Comparison of ENCODE assay signal across 22 cellular contexts in genomic region chr16:78134944-78135619, GRCh38. TPM values are rescaled to one million over a fixed set of nuclear protein-coding genes. Genes with fewer than 3 reads are reported as not detected.
DNase-seq lines count a peak whose midpoint lies in the region; ATAC-seq and TF ChIP-seq lines count a peak whose summit lies in the region.
"Had no signal": no experiment of that assay in that cellular context is flagged by ENCODE, and none has a peak within 500 bp of the region (broad histone marks: within the 10 kb centered on the region; RNA-seq: fewer than 3 reads in every experiment).

No MANE protein-coding gene starts in this region.

- H3K9ac ChIP-seq in DND-41 (ENCODE audit: low read depth, low read length), result no peak overlapping the region
- H3K9ac ChIP-seq: BLaER1 treated with 17β-estradiol and CSF1 and Interleukin-3, amounts not matched to agents 10 nM and 100 nM had no signal

- DNase-seq in NCI-H748 (lab: John Stamatoyannopoulos, UW; ENCODE audit: unreplicated experiment) (peak; percentile 62), NCI-H748 treated with DMSO at 0.1 percent for 48 hours (lab: John Stamatoyannopoulos, UW) (no peak), DND-41 (no peak), progenitor cell of endocrine pancreas (ENCODE audit: low spot score, unreplicated experiment) (no peak), MG63 (no peak), putamen (ENCODE audit: low spot score) (no peak), ovary (no peak)
- peak; percentile 21 for DNase-seq in activated CD8-positive, alpha-beta T cell treated with anti-CD3 and anti-CD28 coated beads, Interleukin-2, amount 10 ng/mL, durations not matched to agents 7 days and 5 days
- DNase-seq: activated gamma-delta T cell treated with Interleukin-2 at 50 U/mL for 16 hours; dermis blood vessel endothelial cell; foreskin keratinocyte; GOT3; hypothalamus; islet precursor cell; NCI-H1436 treated with DMSO at 0.1 percent for 48 hours; NCI-H526; SIG-M5; stimulated activated CD4-positive, alpha-beta T cell treated with anti-CD3 and anti-CD28 coated beads, Interleukin-15, amount 100 ng/mL, for 24 hours had no signal

- POLR2A ChIA-PET in activated CD8-positive, alpha-beta T cell treated with anti-CD3 and anti-CD28 coated beads, Interleukin-2, amount 10 ng/mL, durations not matched to agents 7 days and 5 days (lab: Charles Lee), result no interaction called here

- whole genome bisulfite sequencing in ovary, 3 donors, result 78 to 81% (median 81%) methylated on average over 7 of the region's 7 CpGs

- intact Hi-C loops in ovary (cut with DNase I), result no loop called here

- H3K27ac ChIP-seq in DND-41 (ENCODE audit: low read length) (no peak overlapping the region), ovary (no peak overlapping the region)
- H3K27ac ChIP-seq: BLaER1 treated with 17β-estradiol and CSF1 and Interleukin-3, amounts not matched to agents 10 nM and 100 nM; epithelial cell of prostate; foreskin keratinocyte had no signal

- no peak for TF ChIP-seq EP300 in ovary (IDR thresholded peaks at IDR 0.05)

- H3K4me3 Mint-ChIP-seq in activated CD8-positive, alpha-beta T cell treated with anti-CD3 and anti-CD28 coated beads, Interleukin-2, amount 10 ng/mL, durations not matched to agents 7 days and 5 days, result no peak overlapping the region
- no peak overlapping the region for H3K4me3 Mint-ChIP-seq in progenitor cell of endocrine pancreas (ENCODE audit: low read depth)
- H3K4me3 Mint-ChIP-seq: IgD-negative memory B cell had no signal

- H3K27me3 Mint-ChIP-seq in activated CD8-positive, alpha-beta T cell treated with anti-CD3 and anti-CD28 coated beads, Interleukin-2, amount 10 ng/mL, durations not matched to agents 7 days and 5 days (ENCODE audit: low read depth), result no peaks in the 10 kb centered on the region
- no peaks in the 10 kb centered on the region for H3K27me3 Mint-ChIP-seq in progenitor cell of endocrine pancreas
- H3K27me3 Mint-ChIP-seq: IgD-negative memory B cell had no signal

- H3K9me3 Mint-ChIP-seq in activated CD8-positive, alpha-beta T cell treated with anti-CD3 and anti-CD28 coated beads, Interleukin-2, amount 10 ng/mL, durations not matched to agents 7 days and 5 days (ENCODE audit: insufficient read depth), result peaks cover 6% of the 10 kb centered on the region
- H3K9me3 Mint-ChIP-seq in progenitor cell of endocrine pancreas (ENCODE audit: low read depth), result no peaks in the 10 kb centered on the region

- 0 out of 3 replicates have a peak, but pooled peaks have one; percentile 55 for ATAC-seq in DND-41 (ENCODE audit: insufficient read depth, low read depth)
- ATAC-seq in activated CD8-positive, alpha-beta T cell treated with anti-CD3 and anti-CD28 coated beads, Interleukin-2, amount 10 ng/mL, durations not matched to agents 7 days and 5 days, result peak; percentile 47
- ATAC-seq: foreskin keratinocyte, sciatic nerve had no signal

- H2AFZ ChIP-seq in DND-41 (ENCODE audit: low read depth, low read length), result no peak overlapping the region

- no peak overlapping the region for H3K4me3 ChIP-seq in DND-41 (ENCODE audit: low read depth in 1 of 2, low read length in 2 of 2)
- H3K4me3 ChIP-seq in MG63, result no peak overlapping the region
- no peak overlapping the region for H3K4me3 ChIP-seq in ovary
- H3K4me3 ChIP-seq: BLaER1 treated with 17β-estradiol and CSF1 and Interleukin-3, amounts not matched to agents 10 nM and 100 nM had no signal

- no peaks in the 10 kb centered on the region for H3K27me3 ChIP-seq in DND-41 (ENCODE audit: insufficient read depth, low read length, poor library complexity)
- H3K27me3 ChIP-seq in MG63, result no peaks in the 10 kb centered on the region
- no peaks in the 10 kb centered on the region for H3K27me3 ChIP-seq in ovary
- H3K27me3 ChIP-seq: BLaER1 treated with 17β-estradiol and CSF1 and Interleukin-3, amounts not matched to agents 10 nM and 100 nM; foreskin keratinocyte had no signal

- H3K4me1 ChIP-seq in DND-41 (ENCODE audit: insufficient read depth, low read length) (no peaks in the 10 kb centered on the region), ovary (ENCODE audit: insufficient read depth) (no peaks in the 10 kb centered on the region)
- H3K4me1 ChIP-seq: foreskin keratinocyte had no signal

- H3K36me3 ChIP-seq in DND-41 (ENCODE audit: insufficient read depth, low read length), result peaks cover 2% of the 10 kb centered on the region; the same call in 1 of the 2 replicates
- no peaks in the 10 kb centered on the region for H3K36me3 ChIP-seq in MG63
- H3K36me3 ChIP-seq in ovary, result no peaks in the 10 kb centered on the region

- peaks cover 16% of the 10 kb centered on the region for H3K36me3 Mint-ChIP-seq in activated CD8-positive, alpha-beta T cell treated with anti-CD3 and anti-CD28 coated beads, Interleukin-2, amount 10 ng/mL, durations not matched to agents 7 days and 5 days (ENCODE audit: low read depth)
- H3K36me3 Mint-ChIP-seq in progenitor cell of endocrine pancreas (ENCODE audit: insufficient read depth), result peaks cover 13% of the 10 kb centered on the region

- H3K4me1 Mint-ChIP-seq in activated CD8-positive, alpha-beta T cell treated with anti-CD3 and anti-CD28 coated beads, Interleukin-2, amount 10 ng/mL, durations not matched to agents 7 days and 5 days (ENCODE audit: low read depth), result peaks cover 14% of the 10 kb centered on the region
- H3K4me1 Mint-ChIP-seq in progenitor cell of endocrine pancreas (ENCODE audit: low read depth), result peaks cover 25% of the 10 kb centered on the region

- TF ChIP-seq CTCF in DND-41 (IDR thresholded peaks at IDR 0.05; ENCODE audit: borderline replicate concordance, extremely low read depth, low read length, poor library complexity, severe bottlenecking) (no peak), progenitor cell of endocrine pancreas (IDR thresholded peaks at IDR 0.05; ENCODE audit: unreplicated experiment) (no peak), ovary (IDR thresholded peaks at IDR 0.05) (no peak)

- no peaks in the 10 kb centered on the region for H3K79me2 ChIP-seq in DND-41 (ENCODE audit: insufficient read depth, low read length)

- no peaks in the 10 kb centered on the region; the same call in 1 of the 2 replicates for H4K20me1 ChIP-seq in DND-41 (ENCODE audit: insufficient read depth, low read length)
- H4K20me1 ChIP-seq: BLaER1 treated with 17β-estradiol and CSF1 and Interleukin-3, amounts not matched to agents 10 nM and 100 nM had no signal

- TF ChIP-seq POLR2A in ovary (IDR thresholded peaks at IDR 0.05), result no peak

- H3K4me2 ChIP-seq in DND-41 (ENCODE audit: insufficient read depth, low read length), result no peak overlapping the region
- H3K4me2 ChIP-seq: BLaER1 treated with 17β-estradiol and CSF1 and Interleukin-3, amounts not matched to agents 10 nM and 100 nM had no signal

- peak overlapping the region; percentile 47 for H3K27ac Mint-ChIP-seq in activated CD8-positive, alpha-beta T cell treated with anti-CD3 and anti-CD28 coated beads, Interleukin-2, amount 10 ng/mL, durations not matched to agents 7 days and 5 days
- peak overlapping the region; percentile 3 for H3K27ac Mint-ChIP-seq in progenitor cell of endocrine pancreas

- no peaks in the 10 kb centered on the region for H3K9me3 ChIP-seq in DND-41 (ENCODE audit: insufficient read depth, low read length, severe bottlenecking)
- no peaks in the 10 kb centered on the region for H3K9me3 ChIP-seq in MG63
- no peaks in the 10 kb centered on the region for H3K9me3 ChIP-seq in ovary

- CTCF ChIA-PET in activated CD8-positive, alpha-beta T cell treated with anti-CD3 and anti-CD28 coated beads, Interleukin-2, amount 10 ng/mL, durations not matched to agents 7 days and 5 days (lab: Charles Lee), result interaction anchor here (1.2 to 1.7 kb wide), 2 partner anchors 10 to 100 kb away, joined by 3 to 5 read pairs; no protein-coding TSS in a partner anchor

RNA-seq across cellular contexts. Expression of gene WWOX, which starts 35.6 kb away (rescaled TPM):
- total RNA-seq in activated CD8-positive, alpha-beta T cell treated with anti-CD3 and anti-CD28 coated beads, Interleukin-2, amount 10 ng/mL, durations not matched to agents 7 days and 5 days, result 10 to 100 TPM; 34.4 to 34.9 TPM
- total RNA-seq in progenitor cell of endocrine pancreas (43.2 and 48.7 TPM in 2 replicates), ovary (10 to 100 TPM; 20.7 to 40.5 (median 25.2) TPM)
- total RNA-seq in MG63 (2014; rRNA removed; shearing (Covaris generic); ENCODE audit: low replicate concordance), result 11.4 and 30.3 TPM in 2 replicates
- polyA plus RNA-seq in ovary, result 10 to 100 TPM; 11.0 to 30.3 TPM

Comparison
In these comparisons a context has a peak if more than half of its experiments do, and no peak if none do; other contexts are left out.
1. DNase-seq: peak in NCI-H748 (single experiment) and activated CD8-positive, alpha-beta T cell treated with anti-CD3 and anti-CD28 coated beads, Interleukin-2, amount 10 ng/mL, durations not matched to agents 7 days and 5 days (single experiment); none in NCI-H748 treated with DMSO at 0.1 percent for 48 hours (single experiment), DND-41 (single experiment), progenitor cell of endocrine pancreas (single experiment), MG63 (single experiment), putamen (single experiment) and ovary (0 of 5).